Comparison of ENCODE assay signal across 8 cellular contexts in the genomic region with DNA sequence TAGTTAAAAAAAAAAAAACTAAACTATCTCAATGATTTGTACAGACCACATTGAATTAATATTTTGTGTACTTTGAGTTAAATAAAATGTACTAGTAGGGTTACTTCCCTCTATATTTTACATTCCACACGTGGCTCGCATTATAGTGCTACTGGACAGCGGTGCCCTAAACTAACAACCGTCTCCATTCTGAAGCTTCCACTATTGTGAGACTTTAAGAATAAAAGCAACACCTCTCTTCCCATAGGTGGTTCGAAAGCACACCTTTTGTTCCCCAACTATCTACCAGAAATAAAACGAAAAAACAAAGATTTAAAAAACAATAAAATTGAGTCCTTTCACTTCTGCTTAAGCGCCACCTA. TPM values are rescaled to one million over a fixed set of nuclear protein-coding genes. Genes with fewer than 3 reads are reported as not detected.
DNase-seq lines count a peak whose midpoint lies in the region; ATAC-seq, FAIRE-seq and TF ChIP-seq lines count a peak whose summit lies in the region.

No MANE protein-coding gene starts in this region.

- DNase-seq in BE2C = no peak
- DNase-seq in Jurkat, Clone E6-1 (ENCODE audit: low read depth, low spot score) = no peak
- peak in 1 of 61 donors; percentile 5 for DNase-seq in caudate nucleus (lab: John Stamatoyannopoulos, UW)
- no peak for DNase-seq in GM19239 (ENCODE audit: insufficient read length, low spot score)
- no peak for DNase-seq in HuH-7.5 (ENCODE audit: low spot score)
- no peak for DNase-seq in activated CD4-positive, alpha-beta T cell treated with anti-CD3 and anti-CD28 coated beads for 4 hours

- no peak for ATAC-seq in HG03354 (IDR thresholded peaks at IDR 0.05; ENCODE audit: poor library complexity, severe bottlenecking, unreplicated experiment)

- no peaks in the 10 kb centered on the region for H3K9me3 ChIP-seq in BE2C
- H3K9me3 ChIP-seq in mucosa of rectum (ENCODE audit: control insufficient read depth in 2 of 2, low read length in 2 of 2) = no peaks in the 10 kb centered on the region

- H3K36me3 ChIP-seq in BE2C (no peaks in the 10 kb centered on the region), mucosa of rectum (ENCODE audit: control insufficient read depth in 2 of 2, insufficient read depth in 2 of 2, low read length in 2 of 2) (no peaks in the 10 kb centered on the region)

- no peaks in the 10 kb centered on the region for H3K27me3 ChIP-seq in BE2C
- H3K27me3 ChIP-seq in mucosa of rectum (ENCODE audit: control insufficient read depth in 2 of 2, insufficient read depth in 2 of 2, low read length in 2 of 2) = no peaks in the 10 kb centered on the region

- no peak for TF ChIP-seq CTCF in BE2C (IDR thresholded peaks at IDR 0.05; ENCODE audit: low read depth, low read length)

- no peaks in the 10 kb centered on the region for H3K4me1 ChIP-seq in BE2C
- H3K4me1 ChIP-seq in mucosa of rectum (ENCODE audit: control insufficient read depth in 2 of 2, insufficient read depth in 2 of 2, low read length in 2 of 2) = peaks cover 10 to 13% of the 10 kb centered on the region in 2 donors

- FAIRE-seq in GM19239 (lab: Jason Lieb, UNC) = no peak

- H3K9ac ChIP-seq in mucosa of rectum (ENCODE audit: low read depth in 1 of 2, low read length in 2 of 2) = peak overlapping the region; percentile 85 to 97

- H3K4me3 ChIP-seq in BE2C (ENCODE audit: low read depth, low read length) (peak overlapping the region; percentile 85), mucosa of rectum (ENCODE audit: low read length in 2 of 2) (peak overlapping the region; percentile 97 to 98)
- peak overlapping the region; percentile 93 for H3K4me3 ChIP-seq in Jurkat, Clone E6-1 (ENCODE audit: low read length)

- H3K27ac ChIP-seq in caudate nucleus (ENCODE audit: low read depth, low read length) (peak overlapping the region; percentile 75), mucosa of rectum (ENCODE audit: low read depth in 2 of 2, low read length in 2 of 2) (peak overlapping the region; percentile 90)

RNA-seq across cellular contexts. Expression of gene TTC17, which starts 0.4 kb away (rescaled TPM):
- 77.4 TPM for polyA plus RNA-seq in BE2C (2012; ENCODE audit: insufficient read depth, insufficient read length, low read depth)
- 57.1 TPM for polyA plus RNA-seq in Jurkat, Clone E6-1 (2012; ENCODE audit: insufficient read depth, insufficient read length)

RNA-seq across cellular contexts. Expression of gene API5, which starts 46.5 kb away (rescaled TPM):
- 31.7 TPM for polyA plus RNA-seq in BE2C (2012; ENCODE audit: insufficient read depth, insufficient read length, low read depth)
- polyA plus RNA-seq in Jurkat, Clone E6-1 (2012; ENCODE audit: insufficient read depth, insufficient read length) = 45.0 TPM
